ENCODE assay signal across 8 cellular contexts in the genomic region with DNA sequence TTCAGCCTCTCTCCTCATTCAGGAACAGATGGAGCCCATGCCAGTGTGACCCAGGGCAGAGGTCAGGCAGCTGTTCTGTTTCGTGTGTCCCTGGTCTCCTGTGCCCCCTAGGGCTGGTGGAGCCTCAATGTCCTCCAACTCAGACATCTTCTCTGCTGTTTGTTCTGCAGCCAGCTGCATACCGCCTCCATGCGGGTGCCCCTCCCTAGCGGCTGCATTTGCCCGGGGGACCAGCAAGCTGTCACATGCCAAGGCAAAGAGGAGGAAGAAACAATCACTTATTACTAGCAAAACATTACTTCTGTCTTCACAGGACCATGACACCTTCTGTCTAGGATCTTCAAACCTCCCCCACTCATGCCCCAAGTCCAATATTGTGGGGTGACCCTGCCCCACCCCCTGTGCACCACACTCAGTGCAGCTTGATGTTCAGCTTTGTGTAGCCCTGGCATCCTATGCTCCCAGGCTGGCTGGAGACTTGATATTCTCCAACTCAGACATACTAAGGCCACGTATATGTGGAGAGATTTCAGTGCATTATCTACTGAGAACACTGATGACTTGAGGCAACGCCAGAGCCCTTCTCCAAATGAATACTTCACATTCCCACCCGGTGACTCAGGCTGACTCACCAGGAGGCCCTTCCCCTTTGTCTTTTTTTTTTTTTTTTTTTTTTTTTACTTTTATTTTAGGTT.
DNase-seq lines count a peak whose midpoint lies in the region; ATAC-seq lines count a peak whose summit lies in the region.

No MANE protein-coding gene starts in this region.

- no peak for ATAC-seq in HG02981 (IDR thresholded peaks at IDR 0.05; ENCODE audit: unreplicated experiment)
- ATAC-seq in naive thymus-derived CD4-positive, alpha-beta T cell = no peak

- H3K27me3 ChIP-seq in naive thymus-derived CD4-positive, alpha-beta T cell (ENCODE audit: control insufficient read depth in 2 of 2, insufficient read depth in 2 of 2, low read length in 2 of 2) = no peaks in the 10 kb centered on the region

- H3K4me3 ChIP-seq in naive thymus-derived CD4-positive, alpha-beta T cell (ENCODE audit: low read length) = no peak overlapping the region

- DNase-seq in HCEC 1CT = peak; percentile 94
- peak; percentile 87 for DNase-seq in RKO (ENCODE audit: low spot score)
- DNase-seq in fibroblast of the conjunctiva (ENCODE audit: low read depth) = peak; percentile 94
- DNase-seq in renal cortical epithelial cell (ENCODE audit: low read depth) = peak; percentile 97
- no peak for DNase-seq in activated naive CD4-positive, alpha-beta T cell treated with Interleukin-2 at 50 U/mL for 16 hours
- no peak for DNase-seq in naive thymus-derived CD4-positive, alpha-beta T cell
- no peak for DNase-seq in SIG-M5 (lab: John Stamatoyannopoulos, UW)

- peaks cover 0 to 2% (median 0%) of the 10 kb centered on the region in 7 donors for H3K4me1 Mint-ChIP-seq in naive thymus-derived CD4-positive, alpha-beta T cell

- no peaks in the 10 kb centered on the region for H3K36me3 ChIP-seq in naive thymus-derived CD4-positive, alpha-beta T cell (ENCODE audit: control insufficient read depth in 2 of 3, insufficient read depth in 3 of 3, low read length in 3 of 3)

- CTCF ChIA-PET in naive thymus-derived CD4-positive, alpha-beta T cell (lab: Charles Lee) = no interaction called here

- no peak overlapping the region for H3K4me3 Mint-ChIP-seq in naive thymus-derived CD4-positive, alpha-beta T cell

- intact Hi-C loops in naive thymus-derived CD4-positive, alpha-beta T cell (cut with micrococcal nuclease) = no loop called here

- no peaks in the 10 kb centered on the region for H3K36me3 Mint-ChIP-seq in naive thymus-derived CD4-positive, alpha-beta T cell

- no peaks in the 10 kb centered on the region for H3K4me1 ChIP-seq in naive thymus-derived CD4-positive, alpha-beta T cell (ENCODE audit: control insufficient read depth in 2 of 2, insufficient read depth in 2 of 2, low read length in 2 of 2)

- no peak overlapping the region for H3K27ac Mint-ChIP-seq in naive thymus-derived CD4-positive, alpha-beta T cell

- H3K27ac ChIP-seq in naive thymus-derived CD4-positive, alpha-beta T cell (ENCODE audit: low read depth, low read length) = no peak overlapping the region

- peaks cover 0 to 8% (median 0%) of the 10 kb centered on the region in 11 donors for H3K9me3 Mint-ChIP-seq in naive thymus-derived CD4-positive, alpha-beta T cell

- POLR2A ChIA-PET in naive thymus-derived CD4-positive, alpha-beta T cell (lab: Charles Lee) = interaction anchor here (0.6 kb wide), 1 partner anchor 461 kb away, joined by 3 read pairs; no protein-coding TSS in a partner anchor

- H3K9me3 ChIP-seq in naive thymus-derived CD4-positive, alpha-beta T cell (ENCODE audit: control insufficient read depth in 2 of 3, low read length in 3 of 3) = no peaks in the 10 kb centered on the region

- H3K27me3 Mint-ChIP-seq in naive thymus-derived CD4-positive, alpha-beta T cell = peaks cover 0 to 17% (median 4%) of the 10 kb centered on the region in 5 donors

Comparison
In these comparisons a context has a peak if more than half of its experiments do, and no peak if none do; other contexts are left out.
1. DNase-seq: peak in HCEC 1CT (single experiment), RKO (single experiment), fibroblast of the conjunctiva (single experiment) and renal cortical epithelial cell (single experiment); none in activated naive CD4-positive, alpha-beta T cell treated with Interleukin-2 at 50 U/mL for 16 hours (single experiment), naive thymus-derived CD4-positive, alpha-beta T cell (0 of 9) and SIG-M5 (single experiment).